In genomic region chr10:104256335-104257080, GRCh38 we compare ENCODE assay signal across 8 cellular contexts. TPM values are rescaled to one million over a fixed set of nuclear protein-coding genes. Genes with fewer than 3 reads are reported as not detected.
A peak's percentile ranks its signal among the peaks of the same experiment; 100 is the strongest.
DNase-seq lines count a peak whose midpoint lies in the region; ATAC-seq and TF ChIP-seq lines count a peak whose summit lies in the region.

No MANE protein-coding gene starts in this region.

- ATAC-seq in HG02642 (IDR thresholded peaks at IDR 0.05; ENCODE audit: poor library complexity, unreplicated experiment) (no peak), HG03280 (IDR thresholded peaks at IDR 0.05; ENCODE audit: unreplicated experiment) (no peak)

- no peak for TF ChIP-seq CTCF in AG04449 (IDR thresholded peaks at IDR 0.05; ENCODE audit: insufficient read depth, low read length, missing control alignments)
- TF ChIP-seq CTCF in astrocyte of the spinal cord (IDR thresholded peaks at IDR 0.05; ENCODE audit: low read depth, low read length) = no peak
- no peak for TF ChIP-seq CTCF in lower leg skin (IDR thresholded peaks at IDR 0.05)

- peaks cover 9% of the 10 kb centered on the region for H3K4me1 ChIP-seq in mesenchymal stem cell (ENCODE audit: control insufficient read depth, insufficient read depth, low read depth, low read length)

- no peak overlapping the region for H2BK5ac ChIP-seq in mesenchymal stem cell (ENCODE audit: low read depth, low read length, poor library complexity, severe bottlenecking)

- POLR2A ChIA-PET in AG04449 (lab: Yijun Ruan, JAX) = interaction anchor here (1.2 to 2.4 kb wide), 2 partner anchors 12 to 134 kb away, joined by 3 to 10 read pairs; partner anchors contain the start of genes GSTO2 and SFR1

- no peak overlapping the region for H4K8ac ChIP-seq in mesenchymal stem cell (ENCODE audit: low read length)

- H3K27ac ChIP-seq in mesenchymal stem cell (ENCODE audit: low read length, poor library complexity, severe bottlenecking) = no peak overlapping the region

- H3K4me2 ChIP-seq in mesenchymal stem cell (ENCODE audit: low read length, poor library complexity, severe bottlenecking) = peak overlapping the region; percentile 53

- H2AFZ ChIP-seq in mesenchymal stem cell (ENCODE audit: low read depth, low read length) = no peak overlapping the region

- peak overlapping the region; percentile 100 for H3K9ac ChIP-seq in mesenchymal stem cell (ENCODE audit: low read length)

- H2AK5ac ChIP-seq in mesenchymal stem cell (ENCODE audit: low read length, severe bottlenecking) = peak overlapping the region; percentile 42

- in situ Hi-C loops in astrocyte of the spinal cord (cut with HindIII; ENCODE audit: low sequenced_read_pairs) = no loop called here

- H3K36me3 Mint-ChIP-seq in IgD-negative memory B cell = peaks cover 2% of the 10 kb centered on the region

- no peak overlapping the region for H2BK12ac ChIP-seq in mesenchymal stem cell (ENCODE audit: low read length in 2 of 2)

- peak overlapping the region; percentile 49 for H2BK120ac ChIP-seq in mesenchymal stem cell (ENCODE audit: low read depth, low read length)

- DNase-seq in AG04449 (ENCODE audit: low read depth, low spot score) (no peak), astrocyte of the spinal cord (ENCODE audit: low read depth, low spot score) (peak; percentile 21), mesenchymal stem cell (peak; percentile 43), lower leg skin (ENCODE audit: low spot score in 2 of 2) (no peak), 8988T (no peak)

- H3K4me1 Mint-ChIP-seq in IgD-negative memory B cell = peaks cover 20 to 50% (median 30%) of the 10 kb centered on the region in 3 donors

- H3K79me1 ChIP-seq in mesenchymal stem cell (replicated peaks; ENCODE audit: low read length, poor library complexity, severe bottlenecking) = peaks cover 5% of the 10 kb centered on the region

- H3K9me3 ChIP-seq in mesenchymal stem cell (ENCODE audit: control insufficient read depth, low read length) = no peaks in the 10 kb centered on the region

- CTCF ChIA-PET in AG04449 (lab: Yijun Ruan, JAX) = interaction anchor here (0.7 to 5.2 kb wide), 4 partner anchors 18 to 79 kb away, joined by 4 to 29 read pairs (median 12); no protein-coding TSS in a partner anchor

- H3K36me3 ChIP-seq in mesenchymal stem cell (ENCODE audit: control insufficient read depth in 1 of 2, insufficient read depth in 2 of 2, low read depth in 1 of 2, low read length in 2 of 2) = peaks cover 14 to 56% of the 10 kb centered on the region in 2 experiments

- peak overlapping the region in 1 of 2 experiments; percentile 70 for H3K18ac ChIP-seq in mesenchymal stem cell (ENCODE audit: low read depth in 1 of 2, low read length in 2 of 2)

- H3K4me3 Mint-ChIP-seq in IgD-negative memory B cell = peak overlapping the region; percentile 69 to 99 (median 94)

- intact Hi-C loops in lower leg skin (cut with DNase I; ENCODE audit: low total_unique reads) = no loop called here

- no peak overlapping the region for H3K14ac ChIP-seq in mesenchymal stem cell (ENCODE audit: low read length in 2 of 2)

- no peaks in the 10 kb centered on the region for H3K27me3 ChIP-seq in mesenchymal stem cell (ENCODE audit: control insufficient read depth in 1 of 2, insufficient read depth in 1 of 2, low read length in 2 of 2)

- H3K9me3 Mint-ChIP-seq in IgD-negative memory B cell = no peaks in the 10 kb centered on the region

- H4K91ac ChIP-seq in mesenchymal stem cell (ENCODE audit: low read length) = no peak overlapping the region

- no peak overlapping the region for H3K23ac ChIP-seq in mesenchymal stem cell (ENCODE audit: low read length in 2 of 2)

- peak overlapping the region; percentile 81 for H3K4me3 ChIP-seq in AG04449 (ENCODE audit: low read depth, low read length)
- H3K4me3 ChIP-seq in astrocyte of the spinal cord (ENCODE audit: low read depth, low read length) = peak overlapping the region; percentile 87
- H3K4me3 ChIP-seq in mesenchymal stem cell (ENCODE audit: insufficient read depth in 1 of 2, low read depth in 1 of 2, low read length in 2 of 2) = peak overlapping the region in 1 of 2 experiments; percentile 91
- H3K4me3 ChIP-seq in lower leg skin (ENCODE audit: low read depth, poor library complexity, severe bottlenecking) = no peak overlapping the region

- no CpG with 5 or more reads among the region's 1 CpG for WGBS in mesenchymal stem cell
- WGBS in lower leg skin, 2 donors = 8 to 11% methylated on average over 1 of the region's 1 CpG

- no peak overlapping the region for H2BK15ac ChIP-seq in mesenchymal stem cell (ENCODE audit: low read depth, poor library complexity, severe bottlenecking)

- no peak for TF ChIP-seq POLR2A in lower leg skin (IDR thresholded peaks at IDR 0.05)

- H3K27me3 Mint-ChIP-seq in IgD-negative memory B cell = no peaks in the 10 kb centered on the region

- peak overlapping the region; percentile 49 to 96 (median 72) for H3K27ac Mint-ChIP-seq in IgD-negative memory B cell

- no peak overlapping the region for H3K4ac ChIP-seq in mesenchymal stem cell (ENCODE audit: low read depth in 1 of 2, low read length in 2 of 2)

RNA-seq across cellular contexts. Expression of gene GSTO1, which starts 1.8 kb away (rescaled TPM):
- 101 TPM for polyA plus RNA-seq in IgD-negative memory B cell
- polyA plus RNA-seq in mesenchymal stem cell (2013, experiment 1 of 2) = 324 TPM
- polyA plus RNA-seq in mesenchymal stem cell (2013, experiment 2 of 2) = 340 TPM
- total RNA-seq in lower leg skin = 10 to 100 TPM; 46.4 to 82.3 (median 69.9) TPM

RNA-seq across cellular contexts. Expression of gene GSTO2, which starts 12.5 kb away (rescaled TPM):
- 0.90 TPM for polyA plus RNA-seq in IgD-negative memory B cell
- polyA plus RNA-seq in mesenchymal stem cell (2013, experiment 1 of 2) = 2.3 TPM
- polyA plus RNA-seq in mesenchymal stem cell (2013, experiment 2 of 2) = 1.9 TPM
- 10 to 100 TPM; 19.9 to 29.8 (median 22.6) TPM for total RNA-seq in lower leg skin

RNA-seq across cellular contexts. Expression of gene CFAP43, which starts 24.3 kb away (rescaled TPM):
- polyA plus RNA-seq in IgD-negative memory B cell = not detected
- polyA plus RNA-seq in mesenchymal stem cell (2013, experiment 1 of 2) = 0.07 TPM
- polyA plus RNA-seq in mesenchymal stem cell (2013, experiment 2 of 2) = 0.07 TPM
- total RNA-seq in lower leg skin = 1 to 10 TPM in 1 of 4 donors, under 1 TPM in 3; 0.19 to 1.6 (median 0.50) TPM

Comparison
In these comparisons a context has a peak if more than half of its experiments do, and no peak if none do; other contexts are left out.
1. DNase-seq: peak in astrocyte of the spinal cord (single experiment) and mesenchymal stem cell (single experiment); none in AG04449 (single experiment), lower leg skin (0 of 2) and 8988T (single experiment).